In genomic region chr3:157059661-157060060, GRCh38 we compare ENCODE assay signal across 16 cellular contexts.
DNase-seq lines count a peak whose midpoint lies in the region; ATAC-seq lines count a peak whose summit lies in the region.
"Had no signal": no experiment of that assay in that cellular context is flagged by ENCODE, and none has a peak within 500 bp of the region (broad histone marks: within the 10 kb centered on the region; RNA-seq: fewer than 3 reads in every experiment).

No MANE protein-coding gene starts in this region.

- intact Hi-C loops in activated CD4-positive, alpha-beta T cell treated with anti-CD3 and anti-CD28 coated beads for 36 hours (cut with DNase I, micrococcal nuclease): no loop called here

- H3K9me3 Mint-ChIP-seq in activated CD4-positive, alpha-beta T cell treated with anti-CD3 and anti-CD28 coated beads for 36 hours (ENCODE audit: low read depth): no peaks in the 10 kb centered on the region
- no peaks in the 10 kb centered on the region for H3K9me3 Mint-ChIP-seq in stimulated activated effector memory CD8-positive, alpha-beta T cell treated with anti-CD3 and anti-CD28 coated beads, Interleukin-12 subunit alpha, Interleukin-12 subunit beta, amount 100 ng/mL, for 72 hours

- CTCF ChIA-PET in activated CD4-positive, alpha-beta T cell treated with anti-CD3 and anti-CD28 coated beads for 36 hours (lab: Charles Lee): no interaction called here

- POLR2A ChIA-PET in activated CD4-positive, alpha-beta T cell treated with anti-CD3 and anti-CD28 coated beads for 36 hours (lab: Charles Lee): interaction anchor here (1.0 kb wide), 1 partner anchor 29 kb away, joined by 3 read pairs; no protein-coding TSS in a partner anchor

- ATAC-seq in activated CD4-positive, alpha-beta T cell treated with anti-CD3 and anti-CD28 coated beads for 36 hours: peak; percentile 90
- ATAC-seq in GM21529 (IDR thresholded peaks at IDR 0.05; ENCODE audit: unreplicated experiment): peak; percentile 77
- peak; percentile 66 for ATAC-seq in HG03095 (IDR thresholded peaks at IDR 0.05; ENCODE audit: unreplicated experiment)
- peak; percentile 92 for ATAC-seq in stimulated activated effector memory CD8-positive, alpha-beta T cell treated with anti-CD3 and anti-CD28 coated beads, Interleukin-12 subunit alpha, Interleukin-12 subunit beta, amount 100 ng/mL, for 72 hours
- ATAC-seq: pancreas had no signal

- no peaks in the 10 kb centered on the region for H3K36me3 Mint-ChIP-seq in activated CD4-positive, alpha-beta T cell treated with anti-CD3 and anti-CD28 coated beads for 36 hours (ENCODE audit: low read depth)
- H3K36me3 Mint-ChIP-seq in stimulated activated effector memory CD8-positive, alpha-beta T cell treated with anti-CD3 and anti-CD28 coated beads, Interleukin-12 subunit alpha, Interleukin-12 subunit beta, amount 100 ng/mL, for 72 hours: no peaks in the 10 kb centered on the region

- H3K4me3 Mint-ChIP-seq in activated CD4-positive, alpha-beta T cell treated with anti-CD3 and anti-CD28 coated beads for 36 hours: no peak overlapping the region
- no peak overlapping the region for H3K4me3 Mint-ChIP-seq in stimulated activated effector memory CD8-positive, alpha-beta T cell treated with anti-CD3 and anti-CD28 coated beads, Interleukin-12 subunit alpha, Interleukin-12 subunit beta, amount 100 ng/mL, for 72 hours
- H3K4me3 Mint-ChIP-seq: activated CD4-positive, alpha-beta T cell treated with anti-CD3 and anti-CD28 coated beads, Interleukin-2, amount 10 ng/mL, durations not matched to agents 7 days and 5 days had no signal

- no peaks in the 10 kb centered on the region for H3K27me3 Mint-ChIP-seq in activated CD4-positive, alpha-beta T cell treated with anti-CD3 and anti-CD28 coated beads for 36 hours

- peaks cover 11% of the 10 kb centered on the region for H3K4me1 Mint-ChIP-seq in activated CD4-positive, alpha-beta T cell treated with anti-CD3 and anti-CD28 coated beads for 36 hours
- peaks cover 22% of the 10 kb centered on the region for H3K4me1 Mint-ChIP-seq in stimulated activated effector memory CD8-positive, alpha-beta T cell treated with anti-CD3 and anti-CD28 coated beads, Interleukin-12 subunit alpha, Interleukin-12 subunit beta, amount 100 ng/mL, for 72 hours

- DNase-seq in activated CD4-positive, alpha-beta T cell treated with anti-CD3 and anti-CD28 coated beads for 36 hours: no peak
- no peak for DNase-seq in activated CD4-positive, alpha-beta T cell treated with anti-CD3 and anti-CD28 coated beads, Interleukin-2, amount 50 U/mL, for 1 hour
- DNase-seq in stimulated activated effector memory CD8-positive, alpha-beta T cell treated with anti-CD3 and anti-CD28 coated beads, Interleukin-12 subunit alpha, Interleukin-12 subunit beta, amount 100 ng/mL, for 72 hours (ENCODE audit: low spot score in 2 of 2): no peak
- no peak for DNase-seq in HUDEP-2 (lab: John Stamatoyannopoulos, UW; ENCODE audit: unreplicated experiment in 76 of 76)
- DNase-seq in NCI-H146 (lab: John Stamatoyannopoulos, UW): no peak
- no peak for DNase-seq in HPDE6-E6E7 (ENCODE audit: extremely low spot score)
- DNase-seq: activated CD4-positive, alpha-beta T cell treated with anti-CD3 and anti-CD28 coated beads, Interleukin-2, amount 10 ng/mL, durations not matched to agents 7 days and 5 days; activated naive CD4-positive, alpha-beta T cell; esophagus squamous epithelium; KG1; NCI-H2081 treated with DMSO at 0.1 percent for 48 hours; pancreas; stimulated activated CD4-positive, alpha-beta T cell treated with anti-CD3 and anti-CD28 coated beads, Interleukin-4, amount 100 ng/mL, for 1 hour; SW 1271 had no signal

- H3K27ac Mint-ChIP-seq in activated CD4-positive, alpha-beta T cell treated with anti-CD3 and anti-CD28 coated beads for 36 hours: no peak overlapping the region
- no peak overlapping the region for H3K27ac Mint-ChIP-seq in stimulated activated effector memory CD8-positive, alpha-beta T cell treated with anti-CD3 and anti-CD28 coated beads, Interleukin-12 subunit alpha, Interleukin-12 subunit beta, amount 100 ng/mL, for 72 hours
- H3K27ac Mint-ChIP-seq: activated CD4-positive, alpha-beta T cell treated with anti-CD3 and anti-CD28 coated beads, Interleukin-2, amount 10 ng/mL, durations not matched to agents 7 days and 5 days had no signal
